ENCODE assay signal across 10 cellular contexts in genomic region chr19:10191347-10191746, GRCh38. TPM values are rescaled to one million over a fixed set of nuclear protein-coding genes. Genes with fewer than 3 reads are reported as not detected.
A peak's percentile ranks its signal among the peaks of the same experiment; 100 is the strongest.
DNase-seq lines count a peak whose midpoint lies in the region; ATAC-seq and TF ChIP-seq lines count a peak whose summit lies in the region.
"Had no signal": no experiment of that assay in that cellular context is flagged by ENCODE, and none has a peak within 500 bp of the region (broad histone marks: within the 10 kb centered on the region; RNA-seq: fewer than 3 reads in every experiment).

No MANE protein-coding gene starts in this region.

- H3K4me3 Mint-ChIP-seq in nephron (peak overlapping the region; percentile 9 to 65 (median 23)), WTC11 (no peak overlapping the region)

- H3K36me3 Mint-ChIP-seq in nephron (ENCODE audit: low read depth) (peaks cover 6% of the 10 kb centered on the region), WTC11 (peaks cover 5% of the 10 kb centered on the region)

- CTCF ChIA-PET in WTC11 (lab: Charles Lee) = interaction anchor here (1.3 kb wide), 1 partner anchor 59 kb away, joined by 4 read pairs; no protein-coding TSS in a partner anchor

- in situ Hi-C loops in Caki2 (cut with HindIII; ENCODE audit: low pct_unique_long_range_greater_than_20kb, low sequenced_read_pairs) = no loop called here

- H3K27ac Mint-ChIP-seq in nephron = no peak overlapping the region
- H3K27ac Mint-ChIP-seq in WTC11 = no peak overlapping the region

- no peak for TF ChIP-seq CTCF in nephron (IDR thresholded peaks at IDR 0.05; ENCODE audit: unreplicated experiment in 3 of 3)
- no peak for TF ChIP-seq CTCF in WTC11 (IDR thresholded peaks at IDR 0.05)

- H3K4me1 Mint-ChIP-seq in nephron (peaks cover 18% of the 10 kb centered on the region), WTC11 (peaks cover 8% of the 10 kb centered on the region)

- ATAC-seq in GM19324 (IDR thresholded peaks at IDR 0.05; ENCODE audit: low FRiP score, unreplicated experiment) (no peak), WTC11 (no peak)

- no peaks in the 10 kb centered on the region for H3K9me3 Mint-ChIP-seq in nephron
- H3K9me3 Mint-ChIP-seq in WTC11 = no peaks in the 10 kb centered on the region

- POLR2A ChIA-PET in WTC11 (lab: Charles Lee) = no interaction called here

- DNase-seq in Caki2 (ENCODE audit: low read depth) = peak; percentile 28
- peak; percentile 21 for DNase-seq in HT1080 (ENCODE audit: low read depth)
- DNase-seq in brain pericyte (ENCODE audit: low read depth, low spot score) = peak; percentile 86
- no peak for DNase-seq in stimulated activated CD4-positive, alpha-beta T cell treated with anti-CD3 and anti-CD28 coated beads, Interleukin-15, amount 100 ng/mL, for 24 hours
- DNase-seq in WTC11 (ENCODE audit: low spot score) = no peak
- DNase-seq: DMS79 treated with DMSO at 0.1 percent for 48 hours, MM.1S, sigmoid colon had no signal

- H3K27me3 Mint-ChIP-seq in nephron (ENCODE audit: low read depth) = no peaks in the 10 kb centered on the region
- H3K27me3 Mint-ChIP-seq in WTC11 (ENCODE audit: low read depth) = no peaks in the 10 kb centered on the region

TF ChIP-seq in WTC11, 78 proteins besides CTCF, POLR2A, EP300 and RAD21 (continues in another document):
- TF ChIP-seq, protein P1, sequence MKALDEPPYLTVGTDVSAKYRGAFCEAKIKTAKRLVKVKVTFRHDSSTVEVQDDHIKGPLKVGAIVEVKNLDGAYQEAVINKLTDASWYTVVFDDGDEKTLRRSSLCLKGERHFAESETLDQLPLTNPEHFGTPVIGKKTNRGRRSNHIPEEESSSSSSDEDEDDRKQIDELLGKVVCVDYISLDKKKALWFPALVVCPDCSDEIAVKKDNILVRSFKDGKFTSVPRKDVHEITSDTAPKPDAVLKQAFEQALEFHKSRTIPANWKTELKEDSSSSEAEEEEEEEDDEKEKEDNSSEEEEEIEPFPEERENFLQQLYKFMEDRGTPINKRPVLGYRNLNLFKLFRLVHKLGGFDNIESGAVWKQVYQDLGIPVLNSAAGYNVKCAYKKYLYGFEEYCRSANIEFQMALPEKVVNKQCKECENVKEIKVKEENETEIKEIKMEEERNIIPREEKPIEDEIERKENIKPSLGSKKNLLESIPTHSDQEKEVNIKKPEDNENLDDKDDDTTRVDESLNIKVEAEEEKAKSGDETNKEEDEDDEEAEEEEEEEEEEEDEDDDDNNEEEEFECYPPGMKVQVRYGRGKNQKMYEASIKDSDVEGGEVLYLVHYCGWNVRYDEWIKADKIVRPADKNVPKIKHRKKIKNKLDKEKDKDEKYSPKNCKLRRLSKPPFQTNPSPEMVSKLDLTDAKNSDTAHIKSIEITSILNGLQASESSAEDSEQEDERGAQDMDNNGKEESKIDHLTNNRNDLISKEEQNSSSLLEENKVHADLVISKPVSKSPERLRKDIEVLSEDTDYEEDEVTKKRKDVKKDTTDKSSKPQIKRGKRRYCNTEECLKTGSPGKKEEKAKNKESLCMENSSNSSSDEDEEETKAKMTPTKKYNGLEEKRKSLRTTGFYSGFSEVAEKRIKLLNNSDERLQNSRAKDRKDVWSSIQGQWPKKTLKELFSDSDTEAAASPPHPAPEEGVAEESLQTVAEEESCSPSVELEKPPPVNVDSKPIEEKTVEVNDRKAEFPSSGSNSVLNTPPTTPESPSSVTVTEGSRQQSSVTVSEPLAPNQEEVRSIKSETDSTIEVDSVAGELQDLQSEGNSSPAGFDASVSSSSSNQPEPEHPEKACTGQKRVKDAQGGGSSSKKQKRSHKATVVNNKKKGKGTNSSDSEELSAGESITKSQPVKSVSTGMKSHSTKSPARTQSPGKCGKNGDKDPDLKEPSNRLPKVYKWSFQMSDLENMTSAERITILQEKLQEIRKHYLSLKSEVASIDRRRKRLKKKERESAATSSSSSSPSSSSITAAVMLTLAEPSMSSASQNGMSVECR (CRISPR knock-in tag; IDR thresholded peaks at IDR 0.05; ENCODE audit: borderline replicate concordance) = no peak
- TF ChIP-seq ZNF317 (CRISPR knock-in tag; IDR thresholded peaks at IDR 0.05; ENCODE audit: borderline replicate concordance, low read depth) = no peak
- TF ChIP-seq, protein P2, sequence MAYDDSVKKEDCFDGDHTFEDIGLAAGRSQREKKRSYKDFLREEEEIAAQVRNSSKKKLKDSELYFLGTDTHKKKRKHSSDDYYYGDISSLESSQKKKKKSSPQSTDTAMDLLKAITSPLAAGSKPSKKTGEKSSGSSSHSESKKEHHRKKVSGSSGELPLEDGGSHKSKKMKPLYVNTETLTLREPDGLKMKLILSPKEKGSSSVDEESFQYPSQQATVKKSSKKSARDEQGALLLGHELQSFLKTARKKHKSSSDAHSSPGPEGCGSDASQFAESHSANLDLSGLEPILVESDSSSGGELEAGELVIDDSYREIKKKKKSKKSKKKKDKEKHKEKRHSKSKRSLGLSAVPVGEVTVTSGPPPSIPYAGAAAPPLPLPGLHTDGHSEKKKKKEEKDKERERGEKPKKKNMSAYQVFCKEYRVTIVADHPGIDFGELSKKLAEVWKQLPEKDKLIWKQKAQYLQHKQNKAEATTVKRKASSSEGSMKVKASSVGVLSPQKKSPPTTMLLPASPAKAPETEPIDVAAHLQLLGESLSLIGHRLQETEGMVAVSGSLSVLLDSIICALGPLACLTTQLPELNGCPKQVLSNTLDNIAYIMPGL (CRISPR knock-in tag; IDR thresholded peaks at IDR 0.05) = no peak
- TF ChIP-seq ZNF219 (CRISPR knock-in tag; IDR thresholded peaks at IDR 0.05; ENCODE audit: borderline replicate concordance) = no peak
- TF ChIP-seq FOXP4 (CRISPR knock-in tag; IDR thresholded peaks at IDR 0.05) = no peak
- TF ChIP-seq, protein P3, sequence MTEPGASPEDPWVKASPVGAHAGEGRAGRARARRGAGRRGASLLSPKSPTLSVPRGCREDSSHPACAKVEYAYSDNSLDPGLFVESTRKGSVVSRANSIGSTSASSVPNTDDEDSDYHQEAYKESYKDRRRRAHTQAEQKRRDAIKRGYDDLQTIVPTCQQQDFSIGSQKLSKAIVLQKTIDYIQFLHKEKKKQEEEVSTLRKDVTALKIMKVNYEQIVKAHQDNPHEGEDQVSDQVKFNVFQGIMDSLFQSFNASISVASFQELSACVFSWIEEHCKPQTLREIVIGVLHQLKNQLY (CRISPR knock-in tag; IDR thresholded peaks at IDR 0.05) = no peak
- no peak for TF ChIP-seq TEAD1 (CRISPR knock-in tag; IDR thresholded peaks at IDR 0.05)
- TF ChIP-seq, protein P4, sequence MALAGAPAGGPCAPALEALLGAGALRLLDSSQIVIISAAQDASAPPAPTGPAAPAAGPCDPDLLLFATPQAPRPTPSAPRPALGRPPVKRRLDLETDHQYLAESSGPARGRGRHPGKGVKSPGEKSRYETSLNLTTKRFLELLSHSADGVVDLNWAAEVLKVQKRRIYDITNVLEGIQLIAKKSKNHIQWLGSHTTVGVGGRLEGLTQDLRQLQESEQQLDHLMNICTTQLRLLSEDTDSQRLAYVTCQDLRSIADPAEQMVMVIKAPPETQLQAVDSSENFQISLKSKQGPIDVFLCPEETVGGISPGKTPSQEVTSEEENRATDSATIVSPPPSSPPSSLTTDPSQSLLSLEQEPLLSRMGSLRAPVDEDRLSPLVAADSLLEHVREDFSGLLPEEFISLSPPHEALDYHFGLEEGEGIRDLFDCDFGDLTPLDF (CRISPR knock-in tag; IDR thresholded peaks at IDR 0.05) = no peak

RNA-seq across cellular contexts. Expression of gene DNMT1, which starts 3.4 kb away (rescaled TPM):
- total RNA-seq in Caki2 (2014; rRNA removed; shearing (Covaris generic); ENCODE audit: low replicate concordance) = 25.4 and 39.0 TPM in 2 replicates
- 136 and 139 TPM in 2 replicates for total RNA-seq in HT1080 (2014; rRNA removed; shearing (Covaris generic))
- polyA plus RNA-seq in HT1080 (2015; cell fraction: cytosol; rRNA removed) = 62.4 and 77.9 TPM in 2 replicates
- 211 and 224 TPM in 2 replicates for polyA plus RNA-seq in HT1080 (2015; cell fraction: nucleus; rRNA removed)
- 174 to 210 TPM (median 191 TPM) in 3 replicates for total RNA-seq in WTC11 (2021)

RNA-seq across cellular contexts. Expression of gene S1PR2, which starts 39.8 kb away (rescaled TPM):
- 1.9 and 2.5 TPM in 2 replicates for total RNA-seq in Caki2 (2014; rRNA removed; shearing (Covaris generic); ENCODE audit: low replicate concordance)
- 1.1 and 1.9 TPM in 2 replicates for total RNA-seq in HT1080 (2014; rRNA removed; shearing (Covaris generic))
- polyA plus RNA-seq in HT1080 (2015; cell fraction: cytosol; rRNA removed) = 1.8 and 2.1 TPM in 2 replicates
- 0.81 and 0.86 TPM in 2 replicates for polyA plus RNA-seq in HT1080 (2015; cell fraction: nucleus; rRNA removed)
- 12.9 to 13.6 TPM (median 13.2 TPM) in 3 replicates for total RNA-seq in WTC11 (2021)

Comparison
In these comparisons a context has a peak if more than half of its experiments do, and no peak if none do; other contexts are left out.
1. DNase-seq: peak in Caki2 (single experiment), HT1080 (single experiment) and brain pericyte (single experiment); none in stimulated activated CD4-positive, alpha-beta T cell treated with anti-CD3 and anti-CD28 coated beads, Interleukin-15, amount 100 ng/mL, for 24 hours (single experiment) and WTC11 (single experiment).